In the genomic region with DNA sequence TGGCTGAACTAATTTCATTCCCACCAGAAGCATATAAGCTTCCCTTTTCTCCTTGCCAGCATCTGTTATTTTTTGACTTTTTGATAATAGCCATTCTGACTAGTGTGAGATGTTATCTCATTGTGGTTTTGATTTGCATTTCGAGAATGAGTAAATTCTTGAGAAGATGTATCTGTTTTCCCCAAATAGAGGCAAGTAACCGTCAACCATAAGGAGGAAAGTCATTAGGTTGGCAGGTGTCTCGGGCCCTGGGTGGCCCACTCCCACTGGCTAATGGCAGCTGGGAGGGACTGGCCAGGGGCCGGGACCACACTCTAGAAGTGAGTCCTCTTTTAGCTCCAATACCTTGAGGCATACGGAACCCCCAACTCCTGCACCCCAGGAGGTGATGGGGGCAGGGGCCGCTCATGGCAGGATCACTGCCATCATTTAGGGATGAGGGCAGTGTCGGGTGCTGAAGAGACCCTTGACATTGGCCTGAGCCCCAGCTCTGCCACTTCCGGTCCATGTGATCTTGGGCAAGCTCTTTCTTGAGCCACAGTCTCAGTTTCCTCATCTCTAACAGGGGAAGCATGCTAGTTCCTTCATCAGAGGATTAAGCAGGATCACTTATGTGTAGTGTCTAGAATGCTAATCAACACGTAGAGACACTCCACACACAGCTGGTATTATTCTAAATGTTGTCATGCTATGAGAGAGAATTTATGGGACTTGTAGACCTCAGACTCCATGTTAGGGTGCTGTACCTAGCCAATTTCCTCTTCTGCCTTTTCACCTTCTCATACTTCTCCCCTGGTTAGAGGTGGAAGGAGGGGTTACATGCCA, we compare ENCODE assay signal across 9 cellular contexts. TPM values are rescaled to one million over a fixed set of nuclear protein-coding genes. Genes with fewer than 3 reads are reported as not detected.
DNase-seq lines count a peak whose midpoint lies in the region; ATAC-seq, FAIRE-seq and TF ChIP-seq lines count a peak whose summit lies in the region.
"Had no signal": no experiment of that assay in that cellular context is flagged by ENCODE, and none has a peak within 500 bp of the region (broad histone marks: within the 10 kb centered on the region; RNA-seq: fewer than 3 reads in every experiment).

No MANE protein-coding gene starts in this region.

- H3K9me3 ChIP-seq in smooth muscle cell (replicated peaks; ENCODE audit: low read depth): no peaks in the 10 kb centered on the region
- no peaks in the 10 kb centered on the region for H3K9me3 ChIP-seq in small intestine (ENCODE audit: control insufficient read depth, low read depth)

- H3K4me1 ChIP-seq in smooth muscle cell (ENCODE audit: low read depth): peaks cover 15% of the 10 kb centered on the region
- H3K4me1 ChIP-seq in small intestine (ENCODE audit: control insufficient read depth in 2 of 2, insufficient read depth in 1 of 2, low read depth in 1 of 2, low read length in 1 of 2): no peaks in the 10 kb centered on the region

- ATAC-seq in GM21447 (IDR thresholded peaks at IDR 0.05; ENCODE audit: unreplicated experiment) (peak; percentile 56), HG03575 (IDR thresholded peaks at IDR 0.05; ENCODE audit: extremely low read depth, insufficient number of reproducible peaks, low FRiP score, unreplicated experiment) (peak; percentile 76)
- ATAC-seq in activated naive CD8-positive, alpha-beta T cell treated with anti-CD3 and anti-CD28 coated beads, Interleukin-2, amount 10 ng/mL, durations not matched to agents 7 days and 5 days (ENCODE audit: low read depth): no peak

- WGBS in smooth muscle cell (ENCODE audit: low lambda C conversion rate): 89% methylated on average over 9 of the region's 9 CpGs
- WGBS in small intestine, 3 donors: 71 to 89% (median 74%) methylated on average over 9 of the region's 9 CpGs

- TF ChIP-seq CTCF in GM12865 (IDR thresholded peaks at IDR 0.05; ENCODE audit: insufficient read depth, low read depth, low read length, missing control alignments): no peak
- TF ChIP-seq CTCF in smooth muscle cell (IDR thresholded peaks at IDR 0.05; ENCODE audit: borderline replicate concordance, insufficient read depth, poor library complexity, severe bottlenecking): no peak
- no peak for TF ChIP-seq CTCF in osteocyte (IDR thresholded peaks at IDR 0.05)

- H4K20me1 ChIP-seq in smooth muscle cell (ENCODE audit: low read depth): no peaks in the 10 kb centered on the region

- peaks cover 8% of the 10 kb centered on the region for H3K27me3 Mint-ChIP-seq in activated naive CD8-positive, alpha-beta T cell treated with anti-CD3 and anti-CD28 coated beads, Interleukin-2, amount 10 ng/mL, durations not matched to agents 7 days and 5 days
- H3K27me3 Mint-ChIP-seq in osteocyte (ENCODE audit: unreplicated experiment): no peaks in the 10 kb centered on the region

- H3K27ac Mint-ChIP-seq in activated naive CD8-positive, alpha-beta T cell treated with anti-CD3 and anti-CD28 coated beads, Interleukin-2, amount 10 ng/mL, durations not matched to agents 7 days and 5 days: peak overlapping the region; percentile 47
- no peak overlapping the region for H3K27ac Mint-ChIP-seq in osteocyte (ENCODE audit: unreplicated experiment)

- H3K9me3 Mint-ChIP-seq in activated naive CD8-positive, alpha-beta T cell treated with anti-CD3 and anti-CD28 coated beads, Interleukin-2, amount 10 ng/mL, durations not matched to agents 7 days and 5 days: peaks cover 8% of the 10 kb centered on the region
- no peaks in the 10 kb centered on the region for H3K9me3 Mint-ChIP-seq in osteocyte (ENCODE audit: unreplicated experiment)

- H3K27me3 ChIP-seq in smooth muscle cell (ENCODE audit: low read depth) (no peaks in the 10 kb centered on the region), small intestine (ENCODE audit: control insufficient read depth in 2 of 2, insufficient read depth in 2 of 2, low read length in 2 of 2) (no peaks in the 10 kb centered on the region)

- H3K9ac ChIP-seq in smooth muscle cell (ENCODE audit: low read depth): no peak overlapping the region

- H3K4me2 ChIP-seq in smooth muscle cell: no peak overlapping the region

- H3K27ac ChIP-seq in smooth muscle cell (ENCODE audit: low read depth) (no peak overlapping the region), small intestine (ENCODE audit: low read depth in 1 of 2, low read length in 1 of 2) (no peak overlapping the region)

- H3K36me3 Mint-ChIP-seq in activated naive CD8-positive, alpha-beta T cell treated with anti-CD3 and anti-CD28 coated beads, Interleukin-2, amount 10 ng/mL, durations not matched to agents 7 days and 5 days: peaks cover 3% of the 10 kb centered on the region
- H3K36me3 Mint-ChIP-seq in osteocyte (ENCODE audit: unreplicated experiment): no peaks in the 10 kb centered on the region

- H2AFZ ChIP-seq in smooth muscle cell (ENCODE audit: low read depth): no peak overlapping the region

- peak overlapping the region; percentile 41 for H3K4me3 ChIP-seq in GM12865 (ENCODE audit: low read depth, low read length)
- H3K4me3 ChIP-seq in smooth muscle cell: no peak overlapping the region
- no peak overlapping the region for H3K4me3 ChIP-seq in small intestine (ENCODE audit: low read depth in 1 of 2, low read length in 2 of 2)

- H3K79me2 ChIP-seq in smooth muscle cell (ENCODE audit: low read depth): no peaks in the 10 kb centered on the region

- peak overlapping the region; percentile 16 for H3K4me3 Mint-ChIP-seq in activated naive CD8-positive, alpha-beta T cell treated with anti-CD3 and anti-CD28 coated beads, Interleukin-2, amount 10 ng/mL, durations not matched to agents 7 days and 5 days
- no peak overlapping the region for H3K4me3 Mint-ChIP-seq in osteocyte (ENCODE audit: unreplicated experiment)

- peaks cover 50% of the 10 kb centered on the region for H3K4me1 Mint-ChIP-seq in activated naive CD8-positive, alpha-beta T cell treated with anti-CD3 and anti-CD28 coated beads, Interleukin-2, amount 10 ng/mL, durations not matched to agents 7 days and 5 days
- H3K4me1 Mint-ChIP-seq in osteocyte (ENCODE audit: unreplicated experiment): peaks cover 56% of the 10 kb centered on the region

- peaks cover 4% of the 10 kb centered on the region for H3F3A ChIP-seq in smooth muscle cell (ENCODE audit: low read depth)

- FAIRE-seq in small intestine (lab: Jason Lieb, UNC): no peak

- DNase-seq in GM12865 (ENCODE audit: low read depth) (peak; percentile 90), smooth muscle cell (lab: John Stamatoyannopoulos, UW; ENCODE audit: unreplicated experiment) (no peak), small intestine (no peak), hypothalamus (lab: John Stamatoyannopoulos, UW) (no peak), osteocyte (ENCODE audit: extremely low spot score, unreplicated experiment) (no peak)
- DNase-seq in activated naive CD8-positive, alpha-beta T cell treated with anti-CD3 and anti-CD28 coated beads, Interleukin-2, amount 10 ng/mL, durations not matched to agents 7 days and 5 days: no peak
- DNase-seq: HCEC 1CT had no signal

- POLR2A ChIA-PET in activated naive CD8-positive, alpha-beta T cell treated with anti-CD3 and anti-CD28 coated beads, Interleukin-2, amount 10 ng/mL, durations not matched to agents 7 days and 5 days (lab: Charles Lee): interaction anchor here (0.6 to 1.1 kb wide), 2 partner anchors 8 to 75 kb away, joined by 4 to 6 read pairs; no protein-coding TSS in a partner anchor

- H3K36me3 ChIP-seq in smooth muscle cell (ENCODE audit: low read depth) (no peaks in the 10 kb centered on the region), small intestine (ENCODE audit: control insufficient read depth in 2 of 2, insufficient read depth in 2 of 2, low read length in 2 of 2) (no peaks in the 10 kb centered on the region)

RNA-seq across cellular contexts. Expression of gene RGS9, which starts 44.3 kb away (rescaled TPM):
- 1 to 10 TPM; 2.8 to 3.5 TPM for total RNA-seq in activated naive CD8-positive, alpha-beta T cell treated with anti-CD3 and anti-CD28 coated beads, Interleukin-2, amount 10 ng/mL, durations not matched to agents 7 days and 5 days
- total RNA-seq in smooth muscle cell: 15.6 and 16.3 TPM in 2 replicates
- polyA plus RNA-seq in smooth muscle cell: 18.8 and 20.4 TPM in 2 replicates
- polyA plus RNA-seq in small intestine: 1 to 10 TPM; 2.4 to 4.7 (median 4.5) TPM
- total RNA-seq in osteocyte: 4.0 and 6.5 TPM in 2 replicates
